14 cellular contexts compared by ENCODE assay signal in genomic region chr2:237956402-237956736, GRCh38. TPM values are rescaled to one million over a fixed set of nuclear protein-coding genes. Genes with fewer than 3 reads are reported as not detected.
DNase-seq lines count a peak whose midpoint lies in the region; TF ChIP-seq lines count a peak whose summit lies in the region.
"Had no signal": no experiment of that assay in that cellular context is flagged by ENCODE, and none has a peak within 500 bp of the region (broad histone marks: within the 10 kb centered on the region; RNA-seq: fewer than 3 reads in every experiment).

No MANE protein-coding gene starts in this region.

- TF ChIP-seq CTCF in astrocyte of the spinal cord (IDR thresholded peaks at IDR 0.05; ENCODE audit: low read depth, low read length) (peak; percentile 12), hepatocyte (IDR thresholded peaks at IDR 0.05; ENCODE audit: poor library complexity) (no peak), foreskin fibroblast (IDR thresholded peaks at IDR 0.05; ENCODE audit: low read depth, low read length) (no peak)

- no peak overlapping the region for H3K9ac ChIP-seq in rectal smooth muscle tissue (ENCODE audit: low read length)

- H2AFZ ChIP-seq in hepatocyte: peak overlapping the region; percentile 63

- no peaks in the 10 kb centered on the region for H3K79me2 ChIP-seq in hepatocyte

- peak overlapping the region; percentile 80 for H3K4me2 ChIP-seq in hepatocyte

- H3K9me2 ChIP-seq in hepatocyte (replicated peaks; ENCODE audit: insufficient read depth): no peaks in the 10 kb centered on the region

- no peak overlapping the region for H3K27ac Mint-ChIP-seq in activated T-helper 1 cell treated with anti-CD3 and anti-CD28 coated beads, Interleukin-12 subunit alpha, Interleukin-12 subunit beta, Interleukin-2, Interleukin-4 antibody, amounts not matched to agents 30 ng/mL and 10 ng/mL and 1 ng/mL, durations not matched to agents 14 hours and 24 hours and 36 hours
- H3K27ac Mint-ChIP-seq: activated CD8-positive, alpha-beta memory T cell treated with anti-CD3 and anti-CD28 coated beads, Interleukin-2, amount 10 ng/mL, durations not matched to agents 7 days and 5 days; activated naive CD8-positive, alpha-beta T cell treated with anti-CD3 and anti-CD28 coated beads, Interleukin-2, amount 50 U/mL, for 24 hours; CD4-positive, CD25-positive, alpha-beta regulatory T cell; stimulated activated memory B cell treated with anti-CD40 and anti-IgM and Interleukin-4, amounts not matched to agents 10 μg/mL and 1 μg/mL and 100 μg/mL, for 72 hours had no signal

- H3K9me3 ChIP-seq in hepatocyte (ENCODE audit: low read depth): no peaks in the 10 kb centered on the region

- H3K36me3 Mint-ChIP-seq in activated T-helper 1 cell treated with anti-CD3 and anti-CD28 coated beads, Interleukin-12 subunit alpha, Interleukin-12 subunit beta, Interleukin-2, Interleukin-4 antibody, amounts not matched to agents 30 ng/mL and 10 ng/mL and 1 ng/mL, durations not matched to agents 14 hours and 24 hours and 36 hours (ENCODE audit: low read depth): no peaks in the 10 kb centered on the region
- H3K36me3 Mint-ChIP-seq: activated CD8-positive, alpha-beta memory T cell treated with anti-CD3 and anti-CD28 coated beads, Interleukin-2, amount 10 ng/mL, durations not matched to agents 7 days and 5 days; CD4-positive, CD25-positive, alpha-beta regulatory T cell; stimulated activated memory B cell treated with anti-CD40 and anti-IgM and Interleukin-4, amounts not matched to agents 10 μg/mL and 1 μg/mL and 100 μg/mL, for 72 hours had no signal

- intact Hi-C loops in activated T-helper 1 cell treated with anti-CD3 and anti-CD28 coated beads, Interleukin-12 subunit alpha, Interleukin-12 subunit beta, Interleukin-2, Interleukin-4 antibody, amounts not matched to agents 30 ng/mL and 10 ng/mL and 1 ng/mL, durations not matched to agents 14 hours and 24 hours and 36 hours (cut with micrococcal nuclease): no loop called here

- DNase-seq in H7: peak; percentile 86
- DNase-seq in astrocyte of the spinal cord (ENCODE audit: low read depth, low spot score): no peak
- no peak for DNase-seq in hepatocyte (ENCODE audit: low spot score)
- no peak for DNase-seq in G401 (ENCODE audit: low spot score)
- no peak for DNase-seq in foreskin fibroblast
- no peak for DNase-seq in NCI-H1694 (lab: John Stamatoyannopoulos, UW)
- DNase-seq in activated T-helper 1 cell treated with anti-CD3 and anti-CD28 coated beads, Interleukin-12 subunit alpha, Interleukin-12 subunit beta, Interleukin-2, Interleukin-4 antibody, amounts not matched to agents 30 ng/mL and 10 ng/mL and 1 ng/mL, durations not matched to agents 14 hours and 24 hours and 36 hours (ENCODE audit: low spot score): no peak
- DNase-seq: activated CD8-positive, alpha-beta memory T cell treated with anti-CD3 and anti-CD28 coated beads, Interleukin-2, amount 10 ng/mL, durations not matched to agents 7 days and 5 days; CD4-positive, CD25-positive, alpha-beta regulatory T cell; GDM1; NCI-H510A had no signal

- no peak overlapping the region for H3K4me3 Mint-ChIP-seq in activated T-helper 1 cell treated with anti-CD3 and anti-CD28 coated beads, Interleukin-12 subunit alpha, Interleukin-12 subunit beta, Interleukin-2, Interleukin-4 antibody, amounts not matched to agents 30 ng/mL and 10 ng/mL and 1 ng/mL, durations not matched to agents 14 hours and 24 hours and 36 hours
- H3K4me3 Mint-ChIP-seq: activated CD8-positive, alpha-beta memory T cell treated with anti-CD3 and anti-CD28 coated beads, Interleukin-2, amount 10 ng/mL, durations not matched to agents 7 days and 5 days; stimulated activated memory B cell treated with anti-CD40 and anti-IgM and Interleukin-4, amounts not matched to agents 10 μg/mL and 1 μg/mL and 100 μg/mL, for 72 hours had no signal

- 23% methylated on average over 16 of the region's 23 CpGs for WGBS in hepatocyte (ENCODE audit: low lambda C conversion rate, missing lambda C conversion rate)

- H3K27me3 ChIP-seq in H7 (ENCODE audit: control insufficient read depth, insufficient read depth, low read length) (peaks cover 9% of the 10 kb centered on the region), hepatocyte (peaks cover 28% of the 10 kb centered on the region), rectal smooth muscle tissue (ENCODE audit: control insufficient read depth, insufficient read depth, low read length) (no peaks in the 10 kb centered on the region)

- no peaks in the 10 kb centered on the region for H3K4me1 ChIP-seq in hepatocyte (ENCODE audit: insufficient read depth)
- H3K4me1 ChIP-seq in rectal smooth muscle tissue (ENCODE audit: control insufficient read depth, insufficient read depth, low read length): no peaks in the 10 kb centered on the region

- H3K4me1 Mint-ChIP-seq in activated T-helper 1 cell treated with anti-CD3 and anti-CD28 coated beads, Interleukin-12 subunit alpha, Interleukin-12 subunit beta, Interleukin-2, Interleukin-4 antibody, amounts not matched to agents 30 ng/mL and 10 ng/mL and 1 ng/mL, durations not matched to agents 14 hours and 24 hours and 36 hours (ENCODE audit: low read depth): peaks cover 4% of the 10 kb centered on the region
- H3K4me1 Mint-ChIP-seq: activated CD8-positive, alpha-beta memory T cell treated with anti-CD3 and anti-CD28 coated beads, Interleukin-2, amount 10 ng/mL, durations not matched to agents 7 days and 5 days had no signal

- peaks cover 31% of the 10 kb centered on the region for H3K27me3 Mint-ChIP-seq in activated T-helper 1 cell treated with anti-CD3 and anti-CD28 coated beads, Interleukin-12 subunit alpha, Interleukin-12 subunit beta, Interleukin-2, Interleukin-4 antibody, amounts not matched to agents 30 ng/mL and 10 ng/mL and 1 ng/mL, durations not matched to agents 14 hours and 24 hours and 36 hours (ENCODE audit: insufficient read depth)

- no peaks in the 10 kb centered on the region for H3K36me3 ChIP-seq in H7 (replicated peaks; ENCODE audit: control insufficient read depth, insufficient read depth, low read length)
- H3K36me3 ChIP-seq in hepatocyte (replicated peaks; ENCODE audit: insufficient read depth, low read depth): no peaks in the 10 kb centered on the region
- H3K36me3 ChIP-seq in rectal smooth muscle tissue (ENCODE audit: control insufficient read depth, insufficient read depth, low read length): no peaks in the 10 kb centered on the region

- no peak overlapping the region for H3K27ac ChIP-seq in hepatocyte
- no peak overlapping the region for H3K27ac ChIP-seq in rectal smooth muscle tissue (ENCODE audit: low read depth, low read length)

- no peaks in the 10 kb centered on the region for H4K20me1 ChIP-seq in hepatocyte (ENCODE audit: insufficient read depth, poor library complexity, severe bottlenecking)

- no peaks in the 10 kb centered on the region for H3K9me3 Mint-ChIP-seq in activated T-helper 1 cell treated with anti-CD3 and anti-CD28 coated beads, Interleukin-12 subunit alpha, Interleukin-12 subunit beta, Interleukin-2, Interleukin-4 antibody, amounts not matched to agents 30 ng/mL and 10 ng/mL and 1 ng/mL, durations not matched to agents 14 hours and 24 hours and 36 hours
- H3K9me3 Mint-ChIP-seq: activated naive CD8-positive, alpha-beta T cell treated with anti-CD3 and anti-CD28 coated beads, Interleukin-2, amount 50 U/mL, for 24 hours; stimulated activated memory B cell treated with anti-CD40 and anti-IgM and Interleukin-4, amounts not matched to agents 10 μg/mL and 1 μg/mL and 100 μg/mL, for 72 hours had no signal

- peak overlapping the region; percentile 51 for H3K4me3 ChIP-seq in H7 (ENCODE audit: insufficient read depth, low read depth, low read length)
- no peak overlapping the region for H3K4me3 ChIP-seq in astrocyte of the spinal cord (ENCODE audit: low read depth, low read length)
- H3K4me3 ChIP-seq in hepatocyte: no peak overlapping the region
- H3K4me3 ChIP-seq in rectal smooth muscle tissue (ENCODE audit: low read length): peak overlapping the region; percentile 21
- H3K4me3 ChIP-seq in foreskin fibroblast (ENCODE audit: low read depth in 1 of 2, low read length in 2 of 2): no peak overlapping the region

- in situ Hi-C loops in astrocyte of the spinal cord (cut with HindIII; ENCODE audit: low sequenced_read_pairs) (no loop called here), G401 (cut with HindIII; ENCODE audit: low sequenced_read_pairs) (no loop called here)

RNA-seq across cellular contexts. Expression of gene UBE2F, which starts 10.4 kb away (rescaled TPM):
- total RNA-seq in H7 (2014; rRNA removed; shearing (Covaris generic)): 36.9 and 54.8 TPM in 2 replicates
- total RNA-seq in hepatocyte: 52.8 and 59.8 TPM in 2 replicates
- polyA plus RNA-seq in hepatocyte: 60.1 and 66.7 TPM in 2 replicates
- total RNA-seq in G401 (2014; rRNA removed; shearing (Covaris generic)): 86.4 and 143 TPM in 2 replicates
- total RNA-seq in activated T-helper 1 cell treated with anti-CD3 and anti-CD28 coated beads, Interleukin-12 subunit alpha, Interleukin-12 subunit beta, Interleukin-2, Interleukin-4 antibody, amounts not matched to agents 30 ng/mL and 10 ng/mL and 1 ng/mL, durations not matched to agents 14 hours and 24 hours and 36 hours: 121 TPM in 2 replicates

Comparison
In these comparisons a context has a peak if more than half of its experiments do, and no peak if none do; other contexts are left out.
1. H3K4me3 ChIP-seq: peak in H7 (single experiment) and rectal smooth muscle tissue (single experiment); none in astrocyte of the spinal cord (single experiment), hepatocyte (single experiment) and foreskin fibroblast (0 of 2).